Comparison of ENCODE assay signal across 8 cellular contexts in genomic region chr4:109729563-109730293, GRCh38. TPM values are rescaled to one million over a fixed set of nuclear protein-coding genes. Genes with fewer than 3 reads are reported as not detected.
DNase-seq lines count a peak whose midpoint lies in the region; ATAC-seq and TF ChIP-seq lines count a peak whose summit lies in the region.

Gene PLA2G12A (minus strand): TSS chr4:109730070. CDS start chr4:109729809, 261 bp downstream.

- peaks cover 3% of the 10 kb centered on the region for H3K27me3 Mint-ChIP-seq in neural progenitor cell (ENCODE audit: insufficient read depth, low read depth)

- peaks cover 11% of the 10 kb centered on the region for H3K4me1 Mint-ChIP-seq in neural progenitor cell

- no peaks in the 10 kb centered on the region for H3K9me3 Mint-ChIP-seq in neural progenitor cell

- no peak within 1 kb of the TSS for H3K27ac Mint-ChIP-seq in neural progenitor cell

- H3K9ac ChIP-seq in neural progenitor cell: no peak within 1 kb of the TSS

- H3K36me3 Mint-ChIP-seq in neural progenitor cell: no peaks in the 10 kb centered on the region

- no peaks in the 10 kb centered on the region for H3K9me3 ChIP-seq in DOHH2 (ENCODE audit: control insufficient read depth, insufficient read depth, low read length)
- H3K9me3 ChIP-seq in neural progenitor cell (ENCODE audit: low read depth): no peaks in the 10 kb centered on the region

- H3K79me2 ChIP-seq in DOHH2 (ENCODE audit: control insufficient read depth, low read length): peaks cover 45% of the 10 kb centered on the region
- H3K79me2 ChIP-seq in neural progenitor cell (ENCODE audit: low read depth): peaks cover 37% of the 10 kb centered on the region

- no peaks in the 10 kb centered on the region for H3K9me2 ChIP-seq in DOHH2 (replicated peaks; ENCODE audit: control insufficient read depth, low read length)

- H3K4me1 ChIP-seq in DOHH2 (ENCODE audit: control insufficient read depth, low read length) (peaks cover 23% of the 10 kb centered on the region), foreskin keratinocyte (peaks cover 4% of the 10 kb centered on the region), neural progenitor cell (peaks cover 7% of the 10 kb centered on the region)

- H4K20me1 ChIP-seq in DOHH2 (ENCODE audit: control insufficient read depth, insufficient read depth, low read depth, low read length) (no peaks in the 10 kb centered on the region), neural progenitor cell (ENCODE audit: low read depth) (no peaks in the 10 kb centered on the region)

- peak within 1 kb of the TSS; percentile 92 for H3K4me3 Mint-ChIP-seq in neural progenitor cell

- no peaks in the 10 kb centered on the region for H3K36me3 ChIP-seq in DOHH2 (ENCODE audit: control insufficient read depth, low read length)
- no peaks in the 10 kb centered on the region for H3K36me3 ChIP-seq in neural progenitor cell

- H3F3A ChIP-seq in DOHH2 (ENCODE audit: control insufficient read depth, insufficient read depth): 0 out of 2 replicates have a peak, but pooled peaks cover 5% of the 10 kb centered on the region
- peaks cover 10% of the 10 kb centered on the region for H3F3A ChIP-seq in neural progenitor cell (ENCODE audit: low read depth)

- no peak for TF ChIP-seq EP300 in Ishikawa (IDR thresholded peaks at IDR 0.05; ENCODE audit: borderline replicate concordance)

- peak within 1 kb of the TSS; percentile 98 for H2AFZ ChIP-seq in neural progenitor cell (replicated peaks)

- no peaks in the 10 kb centered on the region for H3K27me3 ChIP-seq in DOHH2 (ENCODE audit: control insufficient read depth, low read length)
- H3K27me3 ChIP-seq in foreskin keratinocyte: no peaks in the 10 kb centered on the region
- peaks cover 10% of the 10 kb centered on the region for H3K27me3 ChIP-seq in neural progenitor cell

- no peak within 1 kb of the TSS for H3K27ac ChIP-seq in DOHH2 (ENCODE audit: low read depth, low read length)
- peak within 1 kb of the TSS; percentile 57 for H3K27ac ChIP-seq in foreskin keratinocyte
- no peak within 1 kb of the TSS for H3K27ac ChIP-seq in neural progenitor cell

- ATAC-seq in GM21717 (IDR thresholded peaks at IDR 0.05; ENCODE audit: unreplicated experiment) (peak; percentile 85), foreskin keratinocyte (peak; percentile 97)

- H3K4me2 ChIP-seq in DOHH2 (ENCODE audit: low read length) (peak within 1 kb of the TSS; percentile 89), neural progenitor cell (peak within 1 kb of the TSS; percentile 97)

- DNase-seq in RPMI7951 (ENCODE audit: low read depth) (peak; percentile 44), foreskin keratinocyte (peak; percentile 73 to 86), neural progenitor cell (ENCODE audit: low spot score) (peak; percentile 88), stromal cell of bone marrow (ENCODE audit: low read depth) (peak; percentile 21)
- peak; percentile 74 for DNase-seq in activated effector memory CD4-positive, alpha-beta T cell treated with Interleukin-2 at 50 U/mL for 16 hours

- peak; percentile 15 for TF ChIP-seq CTCF in DOHH2 (IDR thresholded peaks at IDR 0.05; ENCODE audit: low read depth, low read length, poor library complexity, severe bottlenecking)
- TF ChIP-seq CTCF in foreskin keratinocyte (conservative IDR thresholded peaks at IDR 0.05): no peak
- no peak for TF ChIP-seq CTCF in neural progenitor cell (IDR thresholded peaks at IDR 0.05)

- H3K4me3 ChIP-seq in DOHH2 (ENCODE audit: low read length) (peak within 1 kb of the TSS; percentile 93), neural progenitor cell (peak within 1 kb of the TSS; percentile 61)

- TF ChIP-seq RAD21 in Ishikawa (IDR thresholded peaks at IDR 0.05; ENCODE audit: low read depth): no peak

TF ChIP-seq in Ishikawa, 13 proteins besides CTCF, POLR2A, EP300 and RAD21:
- TF ChIP-seq FOXM1 (IDR thresholded peaks at IDR 0.05; ENCODE audit: borderline replicate concordance, low read depth) (no peak), CEBPB (IDR thresholded peaks at IDR 0.05) (no peak), MAX (IDR thresholded peaks at IDR 0.05) (peak; percentile 62), YY1 (IDR thresholded peaks at IDR 0.05; ENCODE audit: low read depth) (0 out of 2 replicates have a peak, but pooled peaks have one; percentile 33), USF1 (IDR thresholded peaks at IDR 0.05) (peak; percentile 86), TEAD4 (IDR thresholded peaks at IDR 0.05) (no peak), TAF1 (IDR thresholded peaks at IDR 0.05; ENCODE audit: low read depth) (peak; percentile 55; the same call in 1 of the 2 replicates), NFIC (IDR thresholded peaks at IDR 0.05) (no peak)

RNA-seq across cellular contexts. Expression of gene PLA2G12A, which starts in this region (rescaled TPM):
- total RNA-seq in RPMI7951 (2014; rRNA removed; shearing (Covaris generic)): 9.1 and 62.4 TPM in 2 replicates
- 39.9 and 53.0 TPM in 2 replicates for total RNA-seq in foreskin keratinocyte
- polyA plus RNA-seq in foreskin keratinocyte: 32.6 and 45.7 TPM in 2 replicates
- total RNA-seq in neural progenitor cell (ENCODE audit: low replicate concordance): 8.1 and 17.8 TPM in 2 replicates

Comparison
In these comparisons a context has a peak if more than half of its experiments do, and no peak if none do; other contexts are left out.
1. DNase-seq: peak in every context shown above with its lines; median percentile 88 in neural progenitor cell; 80 in foreskin keratinocyte; 74 in activated effector memory CD4-positive, alpha-beta T cell treated with Interleukin-2 at 50 U/mL for 16 hours; 44 in RPMI7951; 21 in stromal cell of bone marrow.